ENCODE assay signal across 21 cellular contexts in the genomic region with DNA sequence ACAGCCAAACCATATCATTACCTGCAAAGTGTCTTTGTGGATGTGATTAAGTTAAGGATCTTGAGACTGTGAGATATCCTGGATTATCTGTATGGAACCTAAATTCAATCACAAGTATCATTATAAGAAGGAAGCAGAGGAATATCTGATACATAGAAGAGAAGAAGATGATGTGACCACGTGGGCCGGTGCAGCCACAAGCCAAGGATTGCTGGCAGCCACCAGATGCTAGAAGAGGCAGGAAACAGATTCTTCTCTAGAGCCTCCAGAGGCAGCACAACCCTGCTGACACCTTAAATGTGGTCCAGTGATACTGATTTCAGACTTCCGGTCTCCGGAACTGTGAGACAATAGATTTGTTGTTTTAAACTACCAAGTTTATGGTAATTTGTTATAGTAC. TPM values are rescaled to one million over a fixed set of nuclear protein-coding genes. Genes with fewer than 3 reads are reported as not detected.
DNase-seq lines count a peak whose midpoint lies in the region; ATAC-seq and TF ChIP-seq lines count a peak whose summit lies in the region.
"Had no signal": no experiment of that assay in that cellular context is flagged by ENCODE, and none has a peak within 500 bp of the region (broad histone marks: within the 10 kb centered on the region; RNA-seq: fewer than 3 reads in every experiment).

No MANE protein-coding gene starts in this region.

- 72 to 81% (median 76%) methylated on average over 4 of the region's 4 CpGs for WGBS in heart left ventricle, 4 donors

- peak; percentile 21 for DNase-seq in activated CD8-positive, alpha-beta memory T cell treated with anti-CD3 and anti-CD28 coated beads for 24 hours
- no peak for DNase-seq in activated CD8-positive, alpha-beta memory T cell treated with anti-CD3 and anti-CD28 coated beads, Interleukin-2, amount 50 U/mL, for 48 hours
- DNase-seq in right atrium auricular region (ENCODE audit: low spot score) (peak; percentile 23), heart left ventricle (no peak), islet precursor cell (peak; percentile 10), DMS79 (lab: John Stamatoyannopoulos, UW) (no peak)
- no peak for DNase-seq in stimulated activated CD4-positive, alpha-beta T cell treated with anti-CD3 and anti-CD28 coated beads, Interleukin-2, amount 100 ng/mL, for 48 hours
- DNase-seq: 8988T; ACHN; BE2C; C1 segment of cervical spinal cord; CD4-positive, alpha-beta memory T cell; CD4-positive, CD25-positive, alpha-beta regulatory T cell; CD8-positive, alpha-beta memory T cell; COR-L47; DMS 273 treated with DMSO at 0.1 percent for 48 hours; DMS153; DMS53; DMS79 treated with DMSO at 0.1 percent for 48 hours; GF-D8 had no signal

- intact Hi-C loops in heart left ventricle (cut with DNase I) = loop anchor here (5.0 to 10.0 kb wide), 6 partner anchors 42 to 349 kb away; no protein-coding TSS in a partner anchor

- H3K4me1 ChIP-seq in right atrium auricular region (no peaks in the 10 kb centered on the region), heart left ventricle (peaks cover 0 to 1% (median 0%) of the 10 kb centered on the region in 12 donors)
- H3K4me1 ChIP-seq: BE2C, BLaER1 had no signal

- H3K4me3 ChIP-seq in right atrium auricular region (no peak overlapping the region), heart left ventricle (no peak overlapping the region)
- H3K4me3 ChIP-seq: BLaER1 had no signal

- H3K36me3 ChIP-seq in right atrium auricular region = no peaks in the 10 kb centered on the region
- no peaks in the 10 kb centered on the region for H3K36me3 ChIP-seq in heart left ventricle
- H3K36me3 ChIP-seq: BE2C, BLaER1 had no signal

- no peak for TF ChIP-seq POLR2A in heart left ventricle (IDR thresholded peaks at IDR 0.05)

- no peak for ATAC-seq in heart left ventricle

- H3K27me3 ChIP-seq in right atrium auricular region = no peaks in the 10 kb centered on the region
- no peaks in the 10 kb centered on the region for H3K27me3 ChIP-seq in heart left ventricle
- H3K27me3 ChIP-seq: BE2C, BLaER1 had no signal

- TF ChIP-seq CTCF in right atrium auricular region (IDR thresholded peaks at IDR 0.05) (no peak), heart left ventricle (IDR thresholded peaks at IDR 0.05) (no peak)

- no peak overlapping the region for H3K27ac ChIP-seq in right atrium auricular region
- H3K27ac ChIP-seq in heart left ventricle = no peak overlapping the region
- H3K27ac ChIP-seq: BLaER1 had no signal

- no peaks in the 10 kb centered on the region for H3K9me3 ChIP-seq in right atrium auricular region
- H3K9me3 ChIP-seq in heart left ventricle = peaks cover 0 to 12% (median 0%) of the 10 kb centered on the region in 12 donors
- H3K9me3 ChIP-seq: BE2C had no signal

RNA-seq across cellular contexts. Expression of gene IFI27L2, which starts 6.1 kb away (rescaled TPM):
- total RNA-seq in right atrium auricular region (10 to 100 TPM; 42.9 to 85.1 TPM), heart left ventricle (100 to 1,000 TPM in 1 of 9 donors, 10 to 100 TPM in 8; 44.8 to 102 (median 61.4) TPM)
- polyA plus RNA-seq in heart left ventricle = 10 to 100 TPM; 68.9 to 71.3 TPM

RNA-seq across cellular contexts. Expression of gene IFI27, which starts 24.9 kb away (rescaled TPM):
- total RNA-seq in right atrium auricular region (100 to 1,000 TPM; 140 to 229 TPM), heart left ventricle (100 to 1,000 TPM; 135 to 458 (median 177) TPM)
- polyA plus RNA-seq in heart left ventricle = 100 to 1,000 TPM; 446 to 469 TPM

RNA-seq across cellular contexts. Expression of gene PPP4R4, which starts 38.6 kb away (rescaled TPM):
- total RNA-seq in right atrium auricular region (under 1 TPM; 0.22 to 0.75 TPM), heart left ventricle (1 to 10 TPM in 1 of 9 donors, under 1 TPM in 3, not detected in 5; 0.06 to 1.0 (median 0.66) TPM)
- under 1 TPM in 1 of 2 donors, not detected in 1; 0.40 TPM for polyA plus RNA-seq in heart left ventricle

RNA-seq across cellular contexts. Expression of gene IFI27L1, which starts 54.4 kb away (rescaled TPM):
- total RNA-seq in right atrium auricular region (10 to 100 TPM; 13.8 to 21.1 TPM), heart left ventricle (10 to 100 TPM in 7 of 9 donors, 1 to 10 TPM in 2; 8.9 to 30.8 (median 16.0) TPM)
- 10 to 100 TPM; 19.4 to 45.0 TPM for polyA plus RNA-seq in heart left ventricle

RNA-seq across cellular contexts. Expression of gene DDX24, which starts 54.5 kb away (rescaled TPM):
- total RNA-seq in right atrium auricular region = 100 to 1,000 TPM; 166 to 178 TPM
- 100 to 1,000 TPM; 161 to 268 (median 209) TPM for total RNA-seq in heart left ventricle
- 100 to 1,000 TPM; 113 to 123 TPM for polyA plus RNA-seq in heart left ventricle

Comparison
In these comparisons a context has a peak if more than half of its experiments do, and no peak if none do; other contexts are left out.
1. DNase-seq: peak in activated CD8-positive, alpha-beta memory T cell treated with anti-CD3 and anti-CD28 coated beads for 24 hours (single experiment), right atrium auricular region (single experiment) and islet precursor cell (single experiment); none in activated CD8-positive, alpha-beta memory T cell treated with anti-CD3 and anti-CD28 coated beads, Interleukin-2, amount 50 U/mL, for 48 hours (single experiment), heart left ventricle (0 of 5), DMS79 (single experiment) and stimulated activated CD4-positive, alpha-beta T cell treated with anti-CD3 and anti-CD28 coated beads, Interleukin-2, amount 100 ng/mL, for 48 hours (0 of 2).